ENCODE assay signal across 1 cellular context in the genomic region with DNA sequence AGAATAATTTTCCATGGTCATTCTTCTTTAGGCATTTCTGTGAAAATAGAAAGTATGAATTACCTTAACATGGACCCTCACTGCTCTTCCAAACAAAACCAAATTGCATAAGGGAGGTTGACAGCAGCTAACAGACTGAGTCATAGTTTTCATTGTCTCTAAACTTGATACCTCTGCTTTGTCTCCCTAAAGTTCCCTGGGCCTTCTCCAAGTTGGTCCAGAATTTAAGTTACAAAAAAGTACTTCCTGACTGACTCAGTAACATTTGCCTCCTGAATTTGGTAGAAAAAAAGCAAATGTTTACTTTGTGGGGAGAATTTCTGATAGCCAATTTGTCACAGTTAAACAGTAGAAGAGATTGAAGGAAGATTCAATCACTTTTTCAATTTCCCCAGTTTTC.
TF ChIP-seq lines count a peak whose summit lies in the region.

No MANE protein-coding gene starts in this region.

TF ChIP-seq in SK-N-SH, 30 proteins besides CTCF, POLR2A, EP300 and RAD21 (continued from another document):
- TF ChIP-seq TAF1 (IDR thresholded peaks at IDR 0.05; ENCODE audit: borderline replicate concordance, low read depth, low read length), result no peak
- no peak for TF ChIP-seq MEF2A (IDR thresholded peaks at IDR 0.05; ENCODE audit: borderline replicate concordance, low read depth)
- TF ChIP-seq, protein P1, sequence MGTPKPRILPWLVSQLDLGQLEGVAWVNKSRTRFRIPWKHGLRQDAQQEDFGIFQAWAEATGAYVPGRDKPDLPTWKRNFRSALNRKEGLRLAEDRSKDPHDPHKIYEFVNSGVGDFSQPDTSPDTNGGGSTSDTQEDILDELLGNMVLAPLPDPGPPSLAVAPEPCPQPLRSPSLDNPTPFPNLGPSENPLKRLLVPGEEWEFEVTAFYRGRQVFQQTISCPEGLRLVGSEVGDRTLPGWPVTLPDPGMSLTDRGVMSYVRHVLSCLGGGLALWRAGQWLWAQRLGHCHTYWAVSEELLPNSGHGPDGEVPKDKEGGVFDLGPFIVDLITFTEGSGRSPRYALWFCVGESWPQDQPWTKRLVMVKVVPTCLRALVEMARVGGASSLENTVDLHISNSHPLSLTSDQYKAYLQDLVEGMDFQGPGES (IDR thresholded peaks at IDR 0.05; ENCODE audit: low read depth, low read length), result no peak
